8 cellular contexts compared by ENCODE assay signal in genomic region chr5:149583394-149583793, GRCh38. TPM values are rescaled to one million over a fixed set of nuclear protein-coding genes. Genes with fewer than 3 reads are reported as not detected.
DNase-seq lines count a peak whose midpoint lies in the region; FAIRE-seq and TF ChIP-seq lines count a peak whose summit lies in the region.
"Had no signal": no experiment of that assay in that cellular context is flagged by ENCODE, and none has a peak within 500 bp of the region (broad histone marks: within the 10 kb centered on the region; RNA-seq: fewer than 3 reads in every experiment).

No MANE protein-coding gene starts in this region.

- no peak overlapping the region for H2AFZ ChIP-seq in mesenchymal stem cell (ENCODE audit: low read depth, low read length)

- 100% methylated on average over 1 of the region's 1 CpG for WGBS in mesenchymal stem cell
- 89 to 90% methylated on average over 1 of the region's 1 CpG for WGBS in thyroid gland, 2 donors

- H2BK120ac ChIP-seq in mesenchymal stem cell (ENCODE audit: low read depth, low read length): no peak overlapping the region

- intact Hi-C loops in thyroid gland (cut with DNase I): no loop called here
- intact Hi-C loops in kidney (cut with DNase I): no loop called here
- intact Hi-C loops in Caco-2 (cut with micrococcal nuclease; ENCODE audit: unreplicated experiment): no loop called here

- peaks cover 3% of the 10 kb centered on the region for H3K9me3 ChIP-seq in mesenchymal stem cell (ENCODE audit: control insufficient read depth, low read length)
- no peaks in the 10 kb centered on the region for H3K9me3 ChIP-seq in thyroid gland
- H3K9me3 ChIP-seq in kidney (ENCODE audit: control insufficient read depth in 1 of 2, low read length in 2 of 2): no peaks in the 10 kb centered on the region
- no peaks in the 10 kb centered on the region for H3K9me3 ChIP-seq in Caco-2

- H4K91ac ChIP-seq in mesenchymal stem cell (ENCODE audit: low read length): no peak overlapping the region

- BruUV-seq in Caco-2 (replicated peaks; lab: Mats Ljungman, UMichigan): no TSS peak

- DNase-seq in NCI-H345 treated with DMSO at 0.1 percent for 48 hours (lab: John Stamatoyannopoulos, UW; ENCODE audit: unreplicated experiment): peak; percentile 42
- DNase-seq in dedifferentiated amniotic fluid mesenchymal stem cell (ENCODE audit: extremely low spot score): peak; percentile 73
- no peak for DNase-seq in mesenchymal stem cell
- peak; percentile 15 to 33 for DNase-seq in thyroid gland
- no peak for DNase-seq in kidney
- no peak for DNase-seq in GF-D8 (lab: John Stamatoyannopoulos, UW)
- DNase-seq in Caco-2: no peak

- CTCF ChIA-PET in Caco-2 (lab: Charles Lee): no interaction called here

- H3K4me1 Mint-ChIP-seq in Caco-2 (ENCODE audit: low read depth, unreplicated experiment): peaks cover 10% of the 10 kb centered on the region

- H3K36me3 ChIP-seq in mesenchymal stem cell (ENCODE audit: control insufficient read depth in 1 of 2, insufficient read depth in 2 of 2, low read depth in 1 of 2, low read length in 2 of 2): no peaks in the 10 kb centered on the region
- no peaks in the 10 kb centered on the region for H3K36me3 ChIP-seq in thyroid gland
- H3K36me3 ChIP-seq in kidney (ENCODE audit: control insufficient read depth in 1 of 2, insufficient read depth in 2 of 2, low read length in 2 of 2): no peaks in the 10 kb centered on the region
- H3K36me3 ChIP-seq in Caco-2 (ENCODE audit: control insufficient read depth, insufficient read depth, low read length): no peaks in the 10 kb centered on the region

- H3K4me1 ChIP-seq in mesenchymal stem cell (ENCODE audit: control insufficient read depth, insufficient read depth, low read depth, low read length) (peaks cover 9% of the 10 kb centered on the region), thyroid gland (peaks cover 7 to 16% of the 10 kb centered on the region in 2 donors), kidney (ENCODE audit: control insufficient read depth in 1 of 2, insufficient read depth in 1 of 2, low read depth in 1 of 2, low read length in 2 of 2) (peaks cover 8 to 12% of the 10 kb centered on the region in 2 donors), Caco-2 (peaks cover 11% of the 10 kb centered on the region)

- H3K4me3 ChIP-seq in mesenchymal stem cell (ENCODE audit: insufficient read depth in 1 of 2, low read depth in 1 of 2, low read length in 2 of 2) (no peak overlapping the region), thyroid gland (replicated peaks in 1 of 3) (no peak overlapping the region), kidney (ENCODE audit: low read length in 2 of 2) (no peak overlapping the region), Caco-2 (ENCODE audit: low read depth, low read length) (no peak overlapping the region)

- no peak overlapping the region for H3K14ac ChIP-seq in mesenchymal stem cell (ENCODE audit: low read length in 2 of 2)

- no peaks in the 10 kb centered on the region for H3K9me3 Mint-ChIP-seq in Caco-2 (ENCODE audit: unreplicated experiment)
- H3K9me3 Mint-ChIP-seq: natural killer cell treated with Interleukin-12 subunit alpha and Interleukin-12 subunit beta and Interleukin-15 and Interleukin-18, amount 100 ng/mL, for 72 hours had no signal

- H4K8ac ChIP-seq in mesenchymal stem cell (ENCODE audit: low read length): no peak overlapping the region

- TF ChIP-seq CTCF in thyroid gland (IDR thresholded peaks at IDR 0.05): no peak
- no peak for TF ChIP-seq CTCF in kidney (IDR thresholded peaks at IDR 0.05; ENCODE audit: borderline replicate concordance, extremely low read depth, insufficient read depth)
- no peak for TF ChIP-seq CTCF in Caco-2 (IDR thresholded peaks at IDR 0.05; ENCODE audit: insufficient read depth in 1 of 2, low read depth in 1 of 2, low read length in 1 of 2, severe bottlenecking in 1 of 2, unreplicated experiment in 1 of 2)

- H3K4ac ChIP-seq in mesenchymal stem cell (ENCODE audit: low read depth in 1 of 2, low read length in 2 of 2): no peak overlapping the region

- no peaks in the 10 kb centered on the region for H3K27me3 Mint-ChIP-seq in Caco-2 (ENCODE audit: insufficient read depth, unreplicated experiment)

- H3K27me3 ChIP-seq in mesenchymal stem cell (ENCODE audit: control insufficient read depth in 1 of 2, insufficient read depth in 1 of 2, low read length in 2 of 2): no peaks in the 10 kb centered on the region
- no peaks in the 10 kb centered on the region for H3K27me3 ChIP-seq in thyroid gland
- no peaks in the 10 kb centered on the region for H3K27me3 ChIP-seq in Caco-2 (replicated peaks; ENCODE audit: control insufficient read depth, insufficient read depth, low read length)

- no peak overlapping the region for H3K18ac ChIP-seq in mesenchymal stem cell (ENCODE audit: low read depth in 1 of 2, low read length in 2 of 2)

- H2BK15ac ChIP-seq in mesenchymal stem cell (ENCODE audit: low read depth, poor library complexity, severe bottlenecking): no peak overlapping the region

- H3K27ac ChIP-seq in mesenchymal stem cell (ENCODE audit: low read length, poor library complexity, severe bottlenecking) (no peak overlapping the region), thyroid gland (peak overlapping the region in 2 of 3 donors; percentile 37 to 45), kidney (ENCODE audit: low read depth in 2 of 2, low read length in 2 of 2) (peak overlapping the region in 1 of 2 donors; percentile 11)

- no peak overlapping the region for H3K27ac Mint-ChIP-seq in Caco-2 (ENCODE audit: unreplicated experiment)
- H3K27ac Mint-ChIP-seq: natural killer cell treated with Interleukin-12 subunit alpha and Interleukin-12 subunit beta and Interleukin-15 and Interleukin-18, amount 100 ng/mL, for 72 hours had no signal

- no peak for TF ChIP-seq POLR2A in thyroid gland (IDR thresholded peaks at IDR 0.05)

- peak overlapping the region; percentile 60 for H3K4me2 ChIP-seq in mesenchymal stem cell (ENCODE audit: low read length, poor library complexity, severe bottlenecking)

- H3K9ac ChIP-seq in mesenchymal stem cell (ENCODE audit: low read length): no peak overlapping the region
- no peak overlapping the region for H3K9ac ChIP-seq in kidney (ENCODE audit: low read length in 2 of 2)

- H3K36me3 Mint-ChIP-seq in Caco-2 (ENCODE audit: insufficient read depth, unreplicated experiment): no peaks in the 10 kb centered on the region
- H3K36me3 Mint-ChIP-seq: natural killer cell treated with Interleukin-12 subunit alpha and Interleukin-12 subunit beta and Interleukin-15 and Interleukin-18, amount 100 ng/mL, for 72 hours had no signal

- POLR2A ChIA-PET in Caco-2 (lab: Charles Lee): no interaction called here

- no peak overlapping the region for H3K4me3 Mint-ChIP-seq in Caco-2 (ENCODE audit: unreplicated experiment)
- H3K4me3 Mint-ChIP-seq: natural killer cell treated with Interleukin-12 subunit alpha and Interleukin-12 subunit beta and Interleukin-15 and Interleukin-18, amount 100 ng/mL, for 72 hours had no signal

- H2BK12ac ChIP-seq in mesenchymal stem cell (ENCODE audit: low read length in 2 of 2): no peak overlapping the region

- no peak overlapping the region for H3K23ac ChIP-seq in mesenchymal stem cell (ENCODE audit: low read length in 2 of 2)

- peak overlapping the region; percentile 51 for H2AK5ac ChIP-seq in mesenchymal stem cell (ENCODE audit: low read length, severe bottlenecking)

- peaks cover 10% of the 10 kb centered on the region for H3K79me1 ChIP-seq in mesenchymal stem cell (replicated peaks; ENCODE audit: low read length, poor library complexity, severe bottlenecking)

- no peak for FAIRE-seq in kidney (lab: Jason Lieb, UNC)

- H2BK5ac ChIP-seq in mesenchymal stem cell (ENCODE audit: low read depth, low read length, poor library complexity, severe bottlenecking): peak overlapping the region; percentile 51

RNA-seq across cellular contexts. Expression of gene ARHGEF37, which starts 2.1 kb away (rescaled TPM):
- polyA plus RNA-seq in mesenchymal stem cell (2013, experiment 1 of 2): 0.48 TPM
- polyA plus RNA-seq in mesenchymal stem cell (2013, experiment 2 of 2): 0.42 TPM
- total RNA-seq in thyroid gland (1 to 10 TPM; 4.4 to 6.2 (median 5.5) TPM), kidney (21.8 TPM), Caco-2 (2022) (0.70 and 0.86 TPM in 2 replicates)
- polyA plus RNA-seq in kidney (ENCODE audit: insufficient read depth, low read depth, low replicate concordance): 6.9 TPM

RNA-seq across cellular contexts. Expression of gene CSNK1A1, which starts 32.2 kb away (rescaled TPM):
- 211 TPM for polyA plus RNA-seq in mesenchymal stem cell (2013, experiment 1 of 2)
- 208 TPM for polyA plus RNA-seq in mesenchymal stem cell (2013, experiment 2 of 2)
- total RNA-seq in thyroid gland (100 to 1,000 TPM; 183 to 262 (median 202) TPM), kidney (221 TPM), Caco-2 (2022) (252 and 264 TPM in 2 replicates)
- 63.9 TPM for polyA plus RNA-seq in kidney (ENCODE audit: insufficient read depth, low read depth, low replicate concordance)

Comparison
In these comparisons a context has a peak if more than half of its experiments do, and no peak if none do; other contexts are left out.
1. DNase-seq: peak in NCI-H345 treated with DMSO at 0.1 percent for 48 hours (single experiment), dedifferentiated amniotic fluid mesenchymal stem cell (single experiment) and thyroid gland (2 of 2); none in mesenchymal stem cell (single experiment), kidney (single experiment), GF-D8 (single experiment) and Caco-2 (0 of 2).